17 cellular contexts compared by ENCODE assay signal in genomic region chr7:50268990-50269389, GRCh38. TPM values are rescaled to one million over a fixed set of nuclear protein-coding genes. Genes with fewer than 3 reads are reported as not detected.
DNase-seq lines count a peak whose midpoint lies in the region; ATAC-seq and TF ChIP-seq lines count a peak whose summit lies in the region.
"Had no signal": no experiment of that assay in that cellular context is flagged by ENCODE, and none has a peak within 500 bp of the region (broad histone marks: within the 10 kb centered on the region; RNA-seq: fewer than 3 reads in every experiment).

No MANE protein-coding gene starts in this region.

- no peaks in the 10 kb centered on the region for H3K9me3 Mint-ChIP-seq in activated naive CD4-positive, alpha-beta T cell treated with anti-CD3 and anti-CD28 coated beads for 36 hours
- peaks cover 4% of the 10 kb centered on the region for H3K9me3 Mint-ChIP-seq in activated naive CD8-positive, alpha-beta T cell treated with anti-CD3 and anti-CD28 coated beads, Interleukin-2, amount 10 ng/mL, durations not matched to agents 7 days and 5 days
- H3K9me3 Mint-ChIP-seq: endodermal cell had no signal

- peaks cover 92% of the 10 kb centered on the region for H3K4me1 Mint-ChIP-seq in activated naive CD4-positive, alpha-beta T cell treated with anti-CD3 and anti-CD28 coated beads for 36 hours (ENCODE audit: low read depth)
- peaks cover 70% of the 10 kb centered on the region for H3K4me1 Mint-ChIP-seq in activated naive CD8-positive, alpha-beta T cell treated with anti-CD3 and anti-CD28 coated beads, Interleukin-2, amount 10 ng/mL, durations not matched to agents 7 days and 5 days
- H3K4me1 Mint-ChIP-seq: endodermal cell had no signal

- peaks cover 6% of the 10 kb centered on the region for H3K4me1 ChIP-seq in upper lobe of right lung
- H3K4me1 ChIP-seq: gastrocnemius medialis, parathyroid adenoma had no signal

- intact Hi-C loops in activated naive CD4-positive, alpha-beta T cell treated with anti-CD3 and anti-CD28 coated beads for 36 hours (cut with micrococcal nuclease): loop anchor here (1.0 kb wide), 3 partner anchors 127 to 177 kb away; no protein-coding TSS in a partner anchor
- intact Hi-C loops in upper lobe of right lung (cut with DNase I) (no loop called here), Right ventricle myocardium superior (cut with DNase I) (no loop called here)

- H3K27ac Mint-ChIP-seq in activated naive CD4-positive, alpha-beta T cell treated with anti-CD3 and anti-CD28 coated beads for 36 hours: peak overlapping the region; percentile 44
- H3K27ac Mint-ChIP-seq in activated naive CD8-positive, alpha-beta T cell treated with anti-CD3 and anti-CD28 coated beads, Interleukin-2, amount 10 ng/mL, durations not matched to agents 7 days and 5 days: peak overlapping the region; percentile 88
- H3K27ac Mint-ChIP-seq: endodermal cell had no signal

- no peak overlapping the region for H3K4me3 ChIP-seq in upper lobe of right lung
- H3K4me3 ChIP-seq: cardiac muscle cell, gastrocnemius medialis, GM23248 had no signal

- POLR2A ChIA-PET in activated naive CD8-positive, alpha-beta T cell treated with anti-CD3 and anti-CD28 coated beads, Interleukin-2, amount 10 ng/mL, durations not matched to agents 7 days and 5 days (lab: Charles Lee): interaction anchor here (1.2 to 10.6 kb wide), 6 partner anchors 13 to 72 kb away, joined by 3 to 272 read pairs (median 48); partner anchors contain the start of gene IKZF1

- no peaks in the 10 kb centered on the region for H3K27me3 ChIP-seq in upper lobe of right lung
- H3K27me3 ChIP-seq: cardiac muscle cell, gastrocnemius medialis had no signal

- no peak for DNase-seq in activated naive CD4-positive, alpha-beta T cell treated with anti-CD3 and anti-CD28 coated beads for 36 hours
- DNase-seq in activated naive CD4-positive, alpha-beta T cell (lab: John Stamatoyannopoulos, UW): no peak
- DNase-seq in NOMO-1 treated with dmso at 0.1 percent for 144 hours (lab: John Stamatoyannopoulos, UW; ENCODE audit: unreplicated experiment) (peak; percentile 41), upper lobe of right lung (no peak), Right ventricle myocardium superior (no peak)
- no peak for DNase-seq in activated naive CD8-positive, alpha-beta T cell treated with anti-CD3 and anti-CD28 coated beads, Interleukin-2, amount 10 ng/mL, durations not matched to agents 7 days and 5 days
- DNase-seq: activated CD4-positive, alpha-beta T cell treated with anti-CD3 and anti-CD28 coated beads for 1 hour; activated gamma-delta T cell treated with Interleukin-2 at 50 U/mL for 16 hours; endodermal cell; gastrocnemius medialis; GM23248; NCI-H2081 had no signal

- no peaks in the 10 kb centered on the region for H3K9me3 ChIP-seq in upper lobe of right lung
- H3K9me3 ChIP-seq: gastrocnemius medialis had no signal

- no peak overlapping the region for H3K4me3 Mint-ChIP-seq in activated naive CD4-positive, alpha-beta T cell treated with anti-CD3 and anti-CD28 coated beads for 36 hours
- no peak overlapping the region for H3K4me3 Mint-ChIP-seq in activated naive CD8-positive, alpha-beta T cell treated with anti-CD3 and anti-CD28 coated beads, Interleukin-2, amount 10 ng/mL, durations not matched to agents 7 days and 5 days
- H3K4me3 Mint-ChIP-seq: endodermal cell had no signal

- H3K27me3 Mint-ChIP-seq in activated naive CD4-positive, alpha-beta T cell treated with anti-CD3 and anti-CD28 coated beads for 36 hours (ENCODE audit: low read depth): no peaks in the 10 kb centered on the region
- H3K27me3 Mint-ChIP-seq in activated naive CD8-positive, alpha-beta T cell treated with anti-CD3 and anti-CD28 coated beads, Interleukin-2, amount 10 ng/mL, durations not matched to agents 7 days and 5 days: no peaks in the 10 kb centered on the region

- CTCF ChIA-PET in activated naive CD4-positive, alpha-beta T cell treated with anti-CD3 and anti-CD28 coated beads for 36 hours (lab: Charles Lee): interaction anchor here (0.8 to 7.0 kb wide), 9 partner anchors 12 to 100 kb away, joined by 3 to 31 read pairs (median 4); no protein-coding TSS in a partner anchor

- H3K36me3 ChIP-seq in upper lobe of right lung: no peaks in the 10 kb centered on the region
- H3K36me3 ChIP-seq: cardiac muscle cell, gastrocnemius medialis had no signal

- no peak for TF ChIP-seq CTCF in upper lobe of right lung (IDR thresholded peaks at IDR 0.05)

- peak overlapping the region; percentile 65 for H3K27ac ChIP-seq in upper lobe of right lung
- H3K27ac ChIP-seq: cardiac muscle cell, gastrocnemius medialis, GM23248, KMS-11, parathyroid adenoma had no signal

- no peak for ATAC-seq in activated naive CD8-positive, alpha-beta T cell treated with anti-CD3 and anti-CD28 coated beads, Interleukin-2, amount 10 ng/mL, durations not matched to agents 7 days and 5 days (ENCODE audit: low read depth)
- ATAC-seq in upper lobe of right lung (no peak), Right ventricle myocardium superior (ENCODE audit: poor library complexity) (no peak), GM21447 (IDR thresholded peaks at IDR 0.05; ENCODE audit: unreplicated experiment) (no peak), HG02588 (IDR thresholded peaks at IDR 0.05; ENCODE audit: unreplicated experiment) (no peak)
- ATAC-seq: gastrocnemius medialis had no signal

- no peaks in the 10 kb centered on the region for H3K36me3 Mint-ChIP-seq in activated naive CD4-positive, alpha-beta T cell treated with anti-CD3 and anti-CD28 coated beads for 36 hours (ENCODE audit: low read depth)
- H3K36me3 Mint-ChIP-seq in activated naive CD8-positive, alpha-beta T cell treated with anti-CD3 and anti-CD28 coated beads, Interleukin-2, amount 10 ng/mL, durations not matched to agents 7 days and 5 days: peaks cover 10% of the 10 kb centered on the region

RNA-seq across cellular contexts. Expression of gene IKZF1, which starts 35.5 kb away (rescaled TPM):
- total RNA-seq in activated naive CD4-positive, alpha-beta T cell treated with anti-CD3 and anti-CD28 coated beads for 36 hours: 100 to 1,000 TPM; 213 to 226 TPM
- 100 to 1,000 TPM; 383 to 410 TPM for total RNA-seq in activated naive CD8-positive, alpha-beta T cell treated with anti-CD3 and anti-CD28 coated beads, Interleukin-2, amount 10 ng/mL, durations not matched to agents 7 days and 5 days
- total RNA-seq in upper lobe of right lung: 41.4 TPM
- total RNA-seq in Right ventricle myocardium superior: 2.4 TPM
- total RNA-seq: GM23248 had no signal

Comparison
In these comparisons a context has a peak if more than half of its experiments do, and no peak if none do; other contexts are left out.
1. RNA of gene IKZF1, which starts 35.5 kb away (total RNA-seq): 383 to 410 TPM in activated naive CD8-positive, alpha-beta T cell treated with anti-CD3 and anti-CD28 coated beads, Interleukin-2, amount 10 ng/mL, durations not matched to agents 7 days and 5 days, 213 to 226 TPM in activated naive CD4-positive, alpha-beta T cell treated with anti-CD3 and anti-CD28 coated beads for 36 hours and 41.4 TPM in upper lobe of right lung (single experiment); 2.4 TPM in Right ventricle myocardium superior (single experiment); every median in the first group is over 10 times any median in the second.